Comparison of ENCODE assay signal across 8 cellular contexts in the genomic region with DNA sequence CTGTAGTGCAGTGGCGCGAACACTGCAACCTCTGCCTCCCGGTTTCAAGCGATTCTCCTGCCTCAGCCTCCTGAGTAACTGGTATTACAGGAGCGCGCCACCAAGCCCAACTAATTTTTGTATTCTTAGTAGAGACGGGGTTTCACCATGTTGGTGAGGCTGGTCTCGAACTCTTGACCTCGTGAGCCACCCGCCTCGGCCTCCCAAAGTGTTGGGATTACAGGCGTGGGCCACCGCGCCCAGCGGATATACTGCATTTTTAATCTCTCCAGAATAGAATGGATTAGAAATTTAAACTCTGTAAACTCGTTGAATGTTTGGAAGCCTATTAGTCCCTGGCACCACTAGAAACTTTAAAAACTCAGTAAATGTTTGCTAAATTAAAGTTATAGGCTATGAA. TPM values are rescaled to one million over a fixed set of nuclear protein-coding genes. Genes with fewer than 3 reads are reported as not detected.
DNase-seq lines count a peak whose midpoint lies in the region; ATAC-seq and TF ChIP-seq lines count a peak whose summit lies in the region.
"Not testable (repeated sequence)": the region's sequence is repeated elsewhere in the genome, so short reads cannot be mapped to it uniquely, and the experiment has no call there.

No MANE protein-coding gene starts in this region.

- peaks cover 60% of the 10 kb centered on the region for H3K4me1 Mint-ChIP-seq in activated B cell treated with CpG ODN at 0.5 μM for 24 hours
- peaks cover 52% of the 10 kb centered on the region for H3K4me1 Mint-ChIP-seq in activated naive CD8-positive, alpha-beta T cell treated with anti-CD3 and anti-CD28 coated beads for 36 hours
- H3K4me1 Mint-ChIP-seq in progenitor cell of endocrine pancreas (ENCODE audit: low read depth) = peaks cover 34% of the 10 kb centered on the region
- H3K4me1 Mint-ChIP-seq in type B pancreatic cell (ENCODE audit: unreplicated experiment) = peaks cover 44% of the 10 kb centered on the region

- peak overlapping the region; percentile 65 for H2AFZ ChIP-seq in DND-41 (ENCODE audit: low read depth, low read length)

- not testable (repeated sequence) for H3K36me3 ChIP-seq in DND-41 (ENCODE audit: insufficient read depth, low read length); esophagus squamous epithelium; mucosa of rectum (ENCODE audit: control insufficient read depth in 2 of 2, insufficient read depth in 2 of 2, low read length in 2 of 2)

- H3K36me3 Mint-ChIP-seq in activated B cell treated with CpG ODN at 0.5 μM for 24 hours (ENCODE audit: low read depth); activated naive CD8-positive, alpha-beta T cell treated with anti-CD3 and anti-CD28 coated beads for 36 hours; progenitor cell of endocrine pancreas (ENCODE audit: insufficient read depth); type B pancreatic cell: not testable (repeated sequence)

- H3K9ac ChIP-seq in DND-41 (ENCODE audit: low read depth, low read length) = peak overlapping the region; percentile 22; the same call in 1 of the 2 replicates
- not testable (repeated sequence) for H3K9ac ChIP-seq in mucosa of rectum (ENCODE audit: low read depth in 1 of 2, low read length in 2 of 2)

- H3K27me3 Mint-ChIP-seq in activated B cell treated with CpG ODN at 0.5 μM for 24 hours; activated naive CD8-positive, alpha-beta T cell treated with anti-CD3 and anti-CD28 coated beads for 36 hours; progenitor cell of endocrine pancreas; type B pancreatic cell: not testable (repeated sequence)

- peaks cover 50% of the 10 kb centered on the region for H3K79me2 ChIP-seq in DND-41 (ENCODE audit: insufficient read depth, low read length)

- not testable (repeated sequence) for ATAC-seq in DND-41 (ENCODE audit: insufficient read depth, low read depth); activated B cell treated with CpG ODN at 0.5 μM for 24 hours (ENCODE audit: low read depth)

- POLR2A ChIA-PET in activated B cell treated with CpG ODN at 0.5 μM for 24 hours (lab: Charles Lee) = interaction anchor here (1.8 kb wide), 1 partner anchor 69 kb away, joined by 5 read pairs; the partner anchor contains the start of gene GSTA4

- DNase-seq in DND-41; activated B cell treated with CpG ODN at 0.5 μM for 24 hours; activated naive CD8-positive, alpha-beta T cell treated with anti-CD3 and anti-CD28 coated beads for 36 hours; esophagus squamous epithelium (lab: John Stamatoyannopoulos, UW); progenitor cell of endocrine pancreas (ENCODE audit: low spot score, unreplicated experiment); type B pancreatic cell (ENCODE audit: extremely low spot score, unreplicated experiment): not testable (repeated sequence)
- DNase-seq in NCI-H82 (lab: John Stamatoyannopoulos, UW) = peak; percentile 47

- not testable (repeated sequence) for H3K9me3 ChIP-seq in DND-41 (ENCODE audit: insufficient read depth, low read length, severe bottlenecking); esophagus squamous epithelium; mucosa of rectum (ENCODE audit: control insufficient read depth in 2 of 2, low read length in 2 of 2)

- H3K4me2 ChIP-seq in DND-41 (ENCODE audit: insufficient read depth, low read length) = peak overlapping the region; percentile 94

- not testable (repeated sequence) for TF ChIP-seq CTCF in DND-41 (IDR thresholded peaks at IDR 0.05; ENCODE audit: borderline replicate concordance, extremely low read depth, low read length, poor library complexity, severe bottlenecking); activated B cell treated with CpG ODN at 0.5 μM for 24 hours (IDR thresholded peaks at IDR 0.05); esophagus squamous epithelium (IDR thresholded peaks at IDR 0.05); progenitor cell of endocrine pancreas (IDR thresholded peaks at IDR 0.05; ENCODE audit: unreplicated experiment); type B pancreatic cell (conservative IDR thresholded peaks at IDR 0.05)

- intact Hi-C loops in activated B cell treated with CpG ODN at 0.5 μM for 24 hours (cut with micrococcal nuclease) = loop anchor here (1.0 to 2.0 kb wide), 7 partner anchors 421 to 779 kb away; partner anchors contain the start of genes EFHC1, GCLC and TRAM2
- intact Hi-C loops in esophagus squamous epithelium (cut with DNase I) = not testable (repeated sequence)

- TF ChIP-seq POLR2A in esophagus squamous epithelium (IDR thresholded peaks at IDR 0.05) = not testable (repeated sequence)

- H3K4me3 Mint-ChIP-seq in activated B cell treated with CpG ODN at 0.5 μM for 24 hours (peak overlapping the region; percentile 100), type B pancreatic cell (peak overlapping the region; percentile 100)
- peak overlapping the region; percentile 98 for H3K4me3 Mint-ChIP-seq in activated naive CD8-positive, alpha-beta T cell treated with anti-CD3 and anti-CD28 coated beads for 36 hours
- not testable (repeated sequence) for H3K4me3 Mint-ChIP-seq in progenitor cell of endocrine pancreas (ENCODE audit: low read depth)

- H3K27ac ChIP-seq in DND-41 (ENCODE audit: low read length) (0 out of 2 replicates have a peak overlapping the region, but pooled peaks have one; percentile 37), esophagus squamous epithelium (peak overlapping the region in 2 of 4 donors; percentile 95 to 98), mucosa of rectum (ENCODE audit: low read depth in 2 of 2, low read length in 2 of 2) (peak overlapping the region in 1 of 2 donors; percentile 81)

- H4K20me1 ChIP-seq in DND-41 (ENCODE audit: insufficient read depth, low read length) = peaks cover 13% of the 10 kb centered on the region; the same call in 1 of the 2 replicates

- H3K4me1 ChIP-seq in DND-41 (ENCODE audit: insufficient read depth, low read length) (peaks cover 51% of the 10 kb centered on the region), esophagus squamous epithelium (peaks cover 9 to 74% (median 35%) of the 10 kb centered on the region in 3 donors), mucosa of rectum (ENCODE audit: control insufficient read depth in 2 of 2, insufficient read depth in 2 of 2, low read length in 2 of 2) (peaks cover 21 to 34% of the 10 kb centered on the region in 2 donors)

- WGBS in esophagus squamous epithelium, 2 donors = 49 to 62% methylated on average over 15 to 16 of the region's 16 CpGs

- H3K4me3 ChIP-seq in DND-41 (ENCODE audit: low read depth in 1 of 2, low read length in 2 of 2) (peak overlapping the region in 1 of 2 experiments; percentile 30; a peak in 2 of 4 replicates), esophagus squamous epithelium (peak overlapping the region in 3 of 4 donors; percentile 90 to 98 (median 92)), mucosa of rectum (ENCODE audit: low read length in 2 of 2) (peak overlapping the region; percentile 73 to 92)

- not testable (repeated sequence) for H3K27me3 ChIP-seq in DND-41 (ENCODE audit: insufficient read depth, low read length, poor library complexity); esophagus squamous epithelium; mucosa of rectum (ENCODE audit: control insufficient read depth in 2 of 2, insufficient read depth in 2 of 2, low read length in 2 of 2)

- H3K9me3 Mint-ChIP-seq in activated B cell treated with CpG ODN at 0.5 μM for 24 hours; activated naive CD8-positive, alpha-beta T cell treated with anti-CD3 and anti-CD28 coated beads for 36 hours; progenitor cell of endocrine pancreas (ENCODE audit: low read depth); type B pancreatic cell: not testable (repeated sequence)

- H3K27ac Mint-ChIP-seq in activated B cell treated with CpG ODN at 0.5 μM for 24 hours (peak overlapping the region; percentile 99), progenitor cell of endocrine pancreas (peak overlapping the region; percentile 80), type B pancreatic cell (peak overlapping the region; percentile 93)
- not testable (repeated sequence) for H3K27ac Mint-ChIP-seq in activated naive CD8-positive, alpha-beta T cell treated with anti-CD3 and anti-CD28 coated beads for 36 hours

- CTCF ChIA-PET in activated B cell treated with CpG ODN at 0.5 μM for 24 hours (lab: Charles Lee) = not testable (repeated sequence)

RNA-seq across cellular contexts. Expression of gene FBXO9, which starts 0.9 kb away (rescaled TPM):
- 53.5 and 62.1 TPM in 2 replicates for total RNA-seq in activated B cell treated with CpG ODN at 0.5 μM for 24 hours
- total RNA-seq in activated naive CD8-positive, alpha-beta T cell treated with anti-CD3 and anti-CD28 coated beads for 36 hours = 10 to 100 TPM; 55.4 to 56.2 TPM
- total RNA-seq in esophagus squamous epithelium = 10 to 100 TPM; 28.8 to 61.4 (median 48.8) TPM
- total RNA-seq in progenitor cell of endocrine pancreas = 84.7 and 85.7 TPM in 2 replicates
- total RNA-seq in type B pancreatic cell (ENCODE audit: low replicate concordance) = 67.7 and 78.5 TPM in 2 replicates

RNA-seq across cellular contexts. Expression of gene CILK1, which starts 2.6 kb away (rescaled TPM):
- 6.8 and 7.6 TPM in 2 replicates for total RNA-seq in activated B cell treated with CpG ODN at 0.5 μM for 24 hours
- 1 to 10 TPM; 6.2 to 6.4 TPM for total RNA-seq in activated naive CD8-positive, alpha-beta T cell treated with anti-CD3 and anti-CD28 coated beads for 36 hours
- 10 to 100 TPM; 11.9 to 18.9 (median 15.8) TPM for total RNA-seq in esophagus squamous epithelium
- 14.8 and 15.1 TPM in 2 replicates for total RNA-seq in progenitor cell of endocrine pancreas
- total RNA-seq in type B pancreatic cell (ENCODE audit: low replicate concordance) = 18.4 and 18.6 TPM in 2 replicates
